In genomic region chr2:55175254-55176093, GRCh38 we compare ENCODE assay signal across 1 cellular context.
TF ChIP-seq lines count a peak whose summit lies in the region.

No MANE protein-coding gene starts in this region.

TF ChIP-seq in K562, 482 proteins besides CTCF, POLR2A, EP300 and RAD21 (continued from another document):
- TF ChIP-seq ARID3A (IDR thresholded peaks at IDR 0.05; ENCODE audit: borderline replicate concordance, low read depth, low read length) (0 out of 2 replicates have a peak, but pooled peaks have one; percentile 9), GATA2 (CRISPR knock-in tag; IDR thresholded peaks at IDR 0.05) (no peak), CREB1 (IDR thresholded peaks at IDR 0.05) (peak; percentile 25; the same call in 1 of the 2 replicates), CREB1 (CRISPR knock-in tag; IDR thresholded peaks at IDR 0.05) (no peak), SP2 (IDR thresholded peaks at IDR 0.05; ENCODE audit: extremely low read depth, low read depth, low read length, poor library complexity, severe bottlenecking) (no peak), CREM (IDR thresholded peaks at IDR 0.05; ENCODE audit: low read depth) (peak; percentile 74), CEBPG (CRISPR knock-in tag; IDR thresholded peaks at IDR 0.05) (no peak), CEBPG (tag; conservative IDR thresholded peaks at IDR 0.05 in 1 of 2, IDR thresholded peaks at IDR 0.05 in 1 of 2) (peak; percentile 7 to 64; a peak in 2 of 4 replicates), ATF1 (CRISPR knock-in tag; IDR thresholded peaks at IDR 0.05) (no peak), ATF1 (tag; IDR thresholded peaks at IDR 0.05) (peak; percentile 71), JUND (IDR thresholded peaks at IDR 0.05; ENCODE audit: borderline replicate concordance, low read depth, low read length) (peak; percentile 62; the same call in 1 of the 2 replicates), JUND (tag; IDR thresholded peaks at IDR 0.05; ENCODE audit: borderline replicate concordance, low read depth, low read length) (peak; percentile 32; the same call in 1 of the 3 replicates), FOSL1 (tag; conservative IDR thresholded peaks at IDR 0.05) (0 out of 2 replicates have a peak, but pooled peaks have one; percentile 14), ELF1 (tag; IDR thresholded peaks at IDR 0.05) (0 out of 2 replicates have a peak, but pooled peaks have one; percentile 27), POLR2H (tag; IDR thresholded peaks at IDR 0.05; ENCODE audit: low read depth) (peak; percentile 49), ZNF449 (CRISPR knock-in tag; IDR thresholded peaks at IDR 0.05) (peak; percentile 30; the same call in 1 of the 2 replicates), PYGO2 (tag; IDR thresholded peaks at IDR 0.05) (no peak), NR2F6 (CRISPR knock-in tag; IDR thresholded peaks at IDR 0.05) (no peak), CEBPB (tag; IDR thresholded peaks at IDR 0.05) (0 out of 2 replicates have a peak, but pooled peaks have one; percentile 29), HNRNPUL1 (IDR thresholded peaks at IDR 0.05; ENCODE audit: low read length) (no peak), ARID2 (IDR thresholded peaks at IDR 0.05) (peak; percentile 46; the same call in 1 of the 2 replicates), SMC3 (conservative IDR thresholded peaks at IDR 0.05; ENCODE audit: insufficient read depth, low read depth, low read length) (peak; percentile 83), ATF3 (IDR thresholded peaks at IDR 0.05) (peak; percentile 61), ATF3 (CRISPR knock-in tag; conservative IDR thresholded peaks at IDR 0.05) (no peak), ATF7 (IDR thresholded peaks at IDR 0.05) (peak; percentile 47), KLF16 (IDR thresholded peaks at IDR 0.05) (peak; percentile 26; the same call in 1 of the 2 replicates), DEAF1 (CRISPR knock-in tag; IDR thresholded peaks at IDR 0.05) (peak; percentile 89), HNRNPLL (IDR thresholded peaks at IDR 0.05; ENCODE audit: low read depth, low read length, poor library complexity, severe bottlenecking) (no peak), ZNF311 (CRISPR knock-in tag; IDR thresholded peaks at IDR 0.05) (no peak)
